Comparison of ENCODE assay signal across 17 cellular contexts in genomic region chr5:89064054-89064453, GRCh38.
DNase-seq lines count a peak whose midpoint lies in the region; ATAC-seq and TF ChIP-seq lines count a peak whose summit lies in the region.
"Had no signal": no experiment of that assay in that cellular context is flagged by ENCODE, and none has a peak within 500 bp of the region (broad histone marks: within the 10 kb centered on the region; RNA-seq: fewer than 3 reads in every experiment).

No MANE protein-coding gene starts in this region.

- no peak for TF ChIP-seq CTCF in GM12865 (IDR thresholded peaks at IDR 0.05; ENCODE audit: insufficient read depth, low read depth, low read length, missing control alignments)
- TF ChIP-seq CTCF in WTC11 (IDR thresholded peaks at IDR 0.05): no peak

- no peak overlapping the region for H3K4me3 Mint-ChIP-seq in WTC11
- H3K4me3 Mint-ChIP-seq: activated naive CD8-positive, alpha-beta T cell; endodermal cell; HFFc6 had no signal

- H3K36me3 Mint-ChIP-seq in WTC11: no peaks in the 10 kb centered on the region
- H3K36me3 Mint-ChIP-seq: activated naive CD8-positive, alpha-beta T cell had no signal

- peak; percentile 25 for DNase-seq in GM12865 (ENCODE audit: low read depth)
- peak; percentile 51 for DNase-seq in OCI-M1 (lab: John Stamatoyannopoulos, UW)
- DNase-seq in COLO829 (ENCODE audit: low spot score): no peak
- DNase-seq in WTC11 (ENCODE audit: low spot score): no peak
- DNase-seq in NCI-H526 (lab: John Stamatoyannopoulos, UW): no peak
- no peak for DNase-seq in stimulated activated CD4-positive, alpha-beta T cell treated with anti-CD3 and anti-CD28 coated beads, Interleukin-4, amount 100 ng/mL, for 1 hour
- DNase-seq: endodermal cell; gastrocnemius medialis; HFFc6; NCI-H2171 treated with DMSO at 0.1 percent for 48 hours; stimulated activated CD8-positive, alpha-beta memory T cell treated with anti-CD3 and anti-CD28 coated beads, Interleukin-4, amount 100 ng/mL, for 48 hours; transverse colon had no signal

- H3K9me3 Mint-ChIP-seq in WTC11: no peaks in the 10 kb centered on the region
- H3K9me3 Mint-ChIP-seq: endodermal cell, HFFc6 had no signal

- H3K4me3 ChIP-seq in GM12865 (ENCODE audit: low read depth, low read length): no peak overlapping the region
- H3K4me3 ChIP-seq: cardiac muscle cell, gastrocnemius medialis, prostate gland, transverse colon had no signal

- H3K4me1 Mint-ChIP-seq in WTC11: peaks cover 6% of the 10 kb centered on the region

- CTCF ChIA-PET in WTC11 (lab: Charles Lee): no interaction called here

- ATAC-seq in GM19455 (IDR thresholded peaks at IDR 0.05; ENCODE audit: unreplicated experiment): peak; percentile 50
- peak; percentile 67 for ATAC-seq in HG02973 (IDR thresholded peaks at IDR 0.05; ENCODE audit: unreplicated experiment)
- ATAC-seq in WTC11: no peak
- ATAC-seq: gastrocnemius medialis had no signal

- POLR2A ChIA-PET in WTC11 (lab: Charles Lee): no interaction called here

- H3K27ac Mint-ChIP-seq in WTC11: no peak overlapping the region
- H3K27ac Mint-ChIP-seq: activated naive CD8-positive, alpha-beta T cell; endodermal cell; HFFc6 had no signal

- no peaks in the 10 kb centered on the region for H3K27me3 Mint-ChIP-seq in WTC11 (ENCODE audit: low read depth)
- H3K27me3 Mint-ChIP-seq: activated naive CD8-positive, alpha-beta T cell had no signal

TF ChIP-seq in WTC11, 78 proteins besides CTCF, POLR2A, EP300 and RAD21:
- TF ChIP-seq TEAD4 (CRISPR knock-in tag; IDR thresholded peaks at IDR 0.05) (no peak), ARID4B (CRISPR knock-in tag; IDR thresholded peaks at IDR 0.05; ENCODE audit: borderline replicate concordance) (no peak), IRF2 (CRISPR knock-in tag; IDR thresholded peaks at IDR 0.05; ENCODE audit: borderline replicate concordance, low read depth) (no peak), SMAD4 (CRISPR knock-in tag; IDR thresholded peaks at IDR 0.05) (no peak), RELA (CRISPR knock-in tag; IDR thresholded peaks at IDR 0.05; ENCODE audit: borderline replicate concordance) (no peak), ZNF138 (CRISPR knock-in tag; conservative IDR thresholded peaks at IDR 0.05) (no peak), GABPB1 (CRISPR knock-in tag; IDR thresholded peaks at IDR 0.05) (no peak), OVOL2 (CRISPR knock-in tag; IDR thresholded peaks at IDR 0.05; ENCODE audit: borderline replicate concordance) (no peak), ZNF317 (CRISPR knock-in tag; IDR thresholded peaks at IDR 0.05; ENCODE audit: borderline replicate concordance, low read depth) (no peak), MYBL2 (CRISPR knock-in tag; IDR thresholded peaks at IDR 0.05) (no peak)
TF ChIP-seq in WTC11: peak in this region for 0.

Comparison
In these comparisons a context has a peak if more than half of its experiments do, and no peak if none do; other contexts are left out.
1. DNase-seq: peak in GM12865 (single experiment) and OCI-M1 (single experiment); none in COLO829 (single experiment), WTC11 (single experiment), NCI-H526 (0 of 2) and stimulated activated CD4-positive, alpha-beta T cell treated with anti-CD3 and anti-CD28 coated beads, Interleukin-4, amount 100 ng/mL, for 1 hour (single experiment).